1 cellular context compared by ENCODE assay signal in genomic region chr1:211260161-211261107, GRCh38.
A peak's percentile ranks its signal among the peaks of the same experiment; 100 is the strongest.
TF ChIP-seq lines count a peak whose summit lies in the region.

No MANE protein-coding gene starts in this region.

TF ChIP-seq in HEK293, 187 proteins besides CTCF, POLR2A, EP300 and RAD21 (continued from another document):
- TF ChIP-seq SP2 (tag by site-specific recombination; IDR thresholded peaks at IDR 0.05) (peak; percentile 58), HIC1 (tag by site-specific recombination; IDR thresholded peaks at IDR 0.05) (peak; percentile 80; the same call in 1 of the 2 replicates), ZBTB26 (tag by site-specific recombination; optimal IDR thresholded peaks at IDR 0.05) (peak; percentile 85), ZBTB6 (tag by site-specific recombination; IDR thresholded peaks at IDR 0.05) (peak; percentile 44; the same call in 1 of the 2 replicates), ZIC2 (tag by site-specific recombination; IDR thresholded peaks at IDR 0.05) (no peak), ZBTB48 (tag by site-specific recombination; IDR thresholded peaks at IDR 0.05) (no peak; the same call in 1 of the 2 replicates), ZNF449 (tag by site-specific recombination; IDR thresholded peaks at IDR 0.05) (peak; percentile 91), ZNF146 (tag by site-specific recombination; IDR thresholded peaks at IDR 0.05) (0 out of 2 replicates have a peak, but pooled peaks have one; percentile 0), ATF2 (tag by site-specific recombination; IDR thresholded peaks at IDR 0.05; ENCODE audit: low read depth) (no peak), PBX3 (CRISPR knock-in tag; IDR thresholded peaks at IDR 0.05) (0 out of 2 replicates have a peak, but pooled peaks have one; percentile 25), ZBTB11 (tag by site-specific recombination; conservative IDR thresholded peaks at IDR 0.05; ENCODE audit: low read depth) (0 out of 2 replicates have a peak, but pooled peaks have one; percentile 12), KLF7 (tag by site-specific recombination; IDR thresholded peaks at IDR 0.05; ENCODE audit: borderline replicate concordance) (no peak), ZFHX2 (tag by site-specific recombination; conservative IDR thresholded peaks at IDR 0.05) (peak; percentile 52; the same call in 1 of the 2 replicates), ZNF2 (tag by site-specific recombination; IDR thresholded peaks at IDR 0.05) (0 out of 2 replicates have a peak, but pooled peaks have one; percentile 44), ZNF561 (tag by site-specific recombination; IDR thresholded peaks at IDR 0.05; ENCODE audit: borderline replicate concordance) (no peak), ZBTB20 (tag by site-specific recombination; IDR thresholded peaks at IDR 0.05) (peak; percentile 91), ZXDB (tag by site-specific recombination; IDR thresholded peaks at IDR 0.05) (peak; percentile 39; the same call in 1 of the 2 replicates), PRDM1 (tag by site-specific recombination; IDR thresholded peaks at IDR 0.05) (no peak)
